ENCODE assay signal across 28 cellular contexts in the genomic region with DNA sequence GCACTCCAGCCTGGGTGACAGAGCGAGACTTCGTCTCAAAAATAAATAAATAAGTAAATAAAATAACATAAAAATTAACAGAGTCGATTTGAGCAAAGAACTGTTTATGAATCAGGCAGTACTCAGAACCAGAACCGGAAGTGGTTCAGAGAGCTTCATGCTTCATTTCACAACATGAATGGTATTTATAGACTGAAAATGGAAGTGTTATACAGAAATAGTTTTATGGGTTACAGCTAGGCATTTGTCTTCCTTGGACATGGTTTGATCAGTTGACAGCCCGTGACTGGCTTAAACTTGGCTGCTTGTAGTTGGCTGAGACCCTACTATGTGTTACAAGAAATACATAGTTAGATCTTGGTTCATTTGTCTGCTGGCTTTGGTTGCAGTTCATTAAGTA.
"Had no signal": no experiment of that assay in that cellular context is flagged by ENCODE, and none has a peak within 500 bp of the region (broad histone marks: within the 10 kb centered on the region; RNA-seq: fewer than 3 reads in every experiment).

No MANE protein-coding gene starts in this region.

- ATAC-seq: activated CD4-positive, CD25-positive, alpha-beta regulatory T cell treated with anti-CD3 and anti-CD28 coated beads, Interleukin-2, amount 50 U/mL, for 24 hours; activated CD8-positive, alpha-beta memory T cell treated with anti-CD3 and anti-CD28 coated beads, Interleukin-2, amount 10 ng/mL, durations not matched to agents 7 days and 5 days; activated naive CD4-positive, alpha-beta T cell treated with anti-CD3 and anti-CD28 coated beads, Interleukin-2, amount 50 U/mL, for 72 hours; activated naive CD8-positive, alpha-beta T cell treated with anti-CD3 and anti-CD28 coated beads, Interleukin-2, amount 50 U/mL, for 24 hours; Right ventricle myocardium inferior had no signal

- H3K4me2 ChIP-seq: KMS-11 had no signal

- H3K27me3 ChIP-seq: ascending aorta, MG63 had no signal

- H3K9me3 Mint-ChIP-seq: activated naive CD8-positive, alpha-beta T cell treated with anti-CD3 and anti-CD28 coated beads, Interleukin-2, amount 50 U/mL, for 24 hours; activated T-cell treated with anti-CD3 and anti-CD28 coated beads, Interleukin-2, amount 50 U/mL, for 24 hours had no signal

- H3K27ac ChIP-seq: ascending aorta, KMS-11, SK-N-MC had no signal

- H3K27me3 Mint-ChIP-seq: activated naive CD8-positive, alpha-beta T cell treated with anti-CD3 and anti-CD28 coated beads, Interleukin-2, amount 50 U/mL, for 24 hours; brain had no signal

- H3K36me3 Mint-ChIP-seq: activated CD8-positive, alpha-beta memory T cell treated with anti-CD3 and anti-CD28 coated beads, Interleukin-2, amount 10 ng/mL, durations not matched to agents 7 days and 5 days; activated naive CD4-positive, alpha-beta T cell treated with anti-CD3 and anti-CD28 coated beads, Interleukin-2, amount 50 U/mL, for 72 hours; brain had no signal

- H3K4me1 ChIP-seq: ascending aorta had no signal

- DNase-seq: activated CD4-positive, alpha-beta T cell treated with anti-CD3 and anti-CD28 coated beads for 4 hours; activated CD4-positive, alpha-beta T cell treated with anti-CD3 and anti-CD28 coated beads, Interleukin-2, amount 50 U/mL, for 48 hours; activated CD8-positive, alpha-beta memory T cell treated with anti-CD3 and anti-CD28 coated beads, Interleukin-2, amount 10 ng/mL, durations not matched to agents 7 days and 5 days; activated effector memory CD4-positive, alpha-beta T cell treated with anti-CD3 and anti-CD28 coated beads, Interleukin-2, amount 50 U/mL, for 16 hours; activated naive CD4-positive, alpha-beta T cell treated with Interleukin-2 at 50 U/mL for 16 hours; activated naive CD8-positive, alpha-beta T cell treated with anti-CD3 and anti-CD28 coated beads, Interleukin-2, amount 50 U/mL, for 24 hours; activated T-cell treated with anti-CD3 and anti-CD28 coated beads, Interleukin-2, amount 50 U/mL, for 24 hours; amniotic stem cell; MG63; NCI-H1092; NCI-H1417; NCI-H1930; NCI-H2107; NCI-H2171 treated with DMSO at 0.1 percent for 48 hours; NCI-H226; NCI-H526; NCI-H774; RPMI8226; T-helper 1 cell had no signal

- H3K4me1 Mint-ChIP-seq: activated CD8-positive, alpha-beta memory T cell treated with anti-CD3 and anti-CD28 coated beads, Interleukin-2, amount 10 ng/mL, durations not matched to agents 7 days and 5 days; activated naive CD8-positive, alpha-beta T cell treated with anti-CD3 and anti-CD28 coated beads, Interleukin-2, amount 50 U/mL, for 24 hours; central memory CD8-positive, alpha-beta T cell had no signal

- H3K9me3 ChIP-seq: ascending aorta, MG63 had no signal

- H3K36me3 ChIP-seq: ascending aorta, MG63 had no signal

- H3K27ac Mint-ChIP-seq: activated CD8-positive, alpha-beta memory T cell treated with anti-CD3 and anti-CD28 coated beads, Interleukin-2, amount 10 ng/mL, durations not matched to agents 7 days and 5 days; activated naive CD4-positive, alpha-beta T cell treated with anti-CD3 and anti-CD28 coated beads, Interleukin-2, amount 50 U/mL, for 72 hours; activated naive CD8-positive, alpha-beta T cell treated with anti-CD3 and anti-CD28 coated beads, Interleukin-2, amount 50 U/mL, for 24 hours; activated T-cell treated with anti-CD3 and anti-CD28 coated beads, Interleukin-2, amount 50 U/mL, for 24 hours; activated T-helper 1 cell treated with anti-CD3 and anti-CD28 coated beads, Interleukin-12 subunit alpha, Interleukin-12 subunit beta, Interleukin-2, Interleukin-4 antibody, amounts not matched to agents 30 ng/mL and 10 ng/mL and 1 ng/mL, durations not matched to agents 14 hours and 24 hours and 36 hours; brain had no signal

- H3K4me3 ChIP-seq: ascending aorta, MG63, SK-N-MC had no signal

- H3K4me3 Mint-ChIP-seq: activated CD8-positive, alpha-beta memory T cell treated with anti-CD3 and anti-CD28 coated beads, Interleukin-2, amount 10 ng/mL, durations not matched to agents 7 days and 5 days; activated naive CD8-positive, alpha-beta T cell treated with anti-CD3 and anti-CD28 coated beads, Interleukin-2, amount 50 U/mL, for 24 hours; activated T-cell treated with anti-CD3 and anti-CD28 coated beads, Interleukin-2, amount 50 U/mL, for 24 hours; activated T-helper 1 cell treated with anti-CD3 and anti-CD28 coated beads, Interleukin-12 subunit alpha, Interleukin-12 subunit beta, Interleukin-2, Interleukin-4 antibody, amounts not matched to agents 30 ng/mL and 10 ng/mL and 1 ng/mL, durations not matched to agents 14 hours and 24 hours and 36 hours; brain; central memory CD8-positive, alpha-beta T cell had no signal

- H3K9ac ChIP-seq: KMS-11 had no signal
